Comparison of ENCODE assay signal across 8 cellular contexts in the genomic region with DNA sequence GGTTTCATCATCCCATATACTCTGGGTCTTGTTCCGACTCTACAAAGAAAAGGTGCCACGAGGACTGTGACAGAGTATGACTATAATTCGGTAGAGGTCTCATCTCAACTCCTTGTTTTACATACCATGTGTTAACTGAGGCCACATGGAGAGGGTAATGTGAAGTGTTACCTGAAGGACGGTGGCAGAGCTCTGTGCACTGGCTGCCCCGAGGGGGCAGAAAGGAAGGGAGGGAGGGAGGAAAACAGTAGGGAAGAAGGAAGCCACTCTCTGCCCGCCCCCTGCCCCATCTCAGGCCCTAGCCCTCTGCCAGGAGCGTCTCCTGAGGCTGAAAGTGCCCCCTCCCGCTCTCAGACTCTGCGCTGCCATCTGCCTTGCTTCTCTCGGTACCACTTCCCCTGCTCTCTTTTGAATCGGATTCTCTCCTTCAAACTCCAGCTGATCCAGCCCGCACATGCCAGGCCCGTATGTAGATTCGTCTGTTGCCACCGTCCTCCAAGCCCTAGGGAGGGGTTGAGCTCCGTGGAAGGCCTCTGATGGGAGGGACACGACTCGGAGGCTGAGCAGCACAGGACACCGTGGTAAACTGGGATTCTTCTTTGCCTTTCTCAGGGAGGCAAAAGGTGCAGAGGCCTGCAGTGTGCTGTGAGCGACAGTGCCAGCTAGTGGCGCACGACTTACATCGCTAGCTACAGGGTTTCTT.
DNase-seq lines count a peak whose midpoint lies in the region; ATAC-seq and TF ChIP-seq lines count a peak whose summit lies in the region.

No MANE protein-coding gene starts in this region.

- H3K27ac ChIP-seq in C4-2B = no peak overlapping the region; the same call in 1 of the 2 replicates

- TF ChIP-seq CTCF in C4-2B (conservative IDR thresholded peaks at IDR 0.05) = peak; percentile 98

- peak; percentile 81 for ATAC-seq in esophagus mucosa

- DNase-seq in H4 (ENCODE audit: low spot score) (peak; percentile 39), NCI-H82 treated with DMSO at 0.1 percent for 48 hours (lab: John Stamatoyannopoulos, UW; ENCODE audit: unreplicated experiment) (peak; percentile 20), myocyte (ENCODE audit: low read depth) (peak; percentile 75), midbrain (lab: John Stamatoyannopoulos, UW) (no peak)
- DNase-seq in activated CD8-positive, alpha-beta memory T cell treated with anti-CD3 and anti-CD28 coated beads, Interleukin-2, amount 50 U/mL, for 48 hours = peak; percentile 75
- DNase-seq in stimulated activated CD8-positive, alpha-beta memory T cell treated with anti-CD3 and anti-CD28 coated beads, Interleukin-4, amount 100 ng/mL, for 4 hours (ENCODE audit: low read depth in 2 of 2, low spot score in 1 of 2) = peak; percentile 11 to 24
